12 cellular contexts compared by ENCODE assay signal in genomic region chr10:77041636-77042258, GRCh38.
DNase-seq lines count a peak whose midpoint lies in the region; ATAC-seq and TF ChIP-seq lines count a peak whose summit lies in the region.
"Had no signal": no experiment of that assay in that cellular context is flagged by ENCODE, and none has a peak within 500 bp of the region (broad histone marks: within the 10 kb centered on the region; RNA-seq: fewer than 3 reads in every experiment).

No MANE protein-coding gene starts in this region.

- no peaks in the 10 kb centered on the region for H3K27me3 ChIP-seq in PC-9 (ENCODE audit: insufficient read depth, low read depth)
- H3K27me3 ChIP-seq: upper lobe of left lung had no signal

- H3K4me3 Mint-ChIP-seq in activated CD8-positive, alpha-beta memory T cell treated with anti-CD3 and anti-CD28 coated beads, Interleukin-2, amount 10 ng/mL, durations not matched to agents 7 days and 5 days, result no peak overlapping the region
- peak overlapping the region; percentile 24 to 25 for H3K4me3 Mint-ChIP-seq in activated T-cell treated with anti-CD3 and anti-CD28 coated beads, Interleukin-2, amount 50 U/mL, for 72 hours
- H3K4me3 Mint-ChIP-seq in nephron progenitor cell, result no peak overlapping the region

- ATAC-seq in activated CD8-positive, alpha-beta memory T cell treated with anti-CD3 and anti-CD28 coated beads, Interleukin-2, amount 10 ng/mL, durations not matched to agents 7 days and 5 days, result peak; percentile 27
- ATAC-seq in activated T-cell treated with anti-CD3 and anti-CD28 coated beads, Interleukin-2, amount 50 U/mL, for 72 hours (replicated peaks in 1 of 2), result peak in 1 of 2 donors; percentile 38
- no peak for ATAC-seq in HG02763 (IDR thresholded peaks at IDR 0.05; ENCODE audit: unreplicated experiment)

- no peaks in the 10 kb centered on the region for H3K9me3 Mint-ChIP-seq in activated CD8-positive, alpha-beta memory T cell treated with anti-CD3 and anti-CD28 coated beads, Interleukin-2, amount 10 ng/mL, durations not matched to agents 7 days and 5 days (ENCODE audit: low read depth)
- no peaks in the 10 kb centered on the region for H3K9me3 Mint-ChIP-seq in activated T-cell treated with anti-CD3 and anti-CD28 coated beads, Interleukin-2, amount 50 U/mL, for 72 hours
- H3K9me3 Mint-ChIP-seq in nephron progenitor cell, result no peaks in the 10 kb centered on the region

- DNase-seq in activated CD8-positive, alpha-beta memory T cell treated with anti-CD3 and anti-CD28 coated beads, Interleukin-2, amount 10 ng/mL, durations not matched to agents 7 days and 5 days, result peak; percentile 51
- DNase-seq in activated CD8-positive, alpha-beta memory T cell treated with anti-CD3 and anti-CD28 coated beads, Interleukin-2, amount 50 U/mL, for 4 hours, result no peak
- DNase-seq in NAMALWA (ENCODE audit: low spot score) (peak; percentile 0), nephron progenitor cell (no peak), PC-9 (no peak), midbrain (lab: John Stamatoyannopoulos, UW) (no peak)
- peak in 1 of 2 donors; percentile 2 for DNase-seq in activated T-cell treated with anti-CD3 and anti-CD28 coated beads, Interleukin-2, amount 50 U/mL, for 72 hours
- DNase-seq: NCI-H524 treated with DMSO at 0.1 percent for 48 hours had no signal

- no peak overlapping the region for H2AFZ ChIP-seq in PC-9
- H2AFZ ChIP-seq: hepatocyte had no signal

- intact Hi-C loops in PC-9 (cut with micrococcal nuclease; ENCODE audit: unreplicated experiment), result no loop called here

- POLR2A ChIA-PET in PC-9 (lab: Charles Lee; ENCODE audit: unreplicated experiment), result interaction anchor here (0.7 kb wide), 1 partner anchor 1505 kb away, joined by 11 read pairs; no protein-coding TSS in a partner anchor

- peak overlapping the region; percentile 50 for H3K27ac Mint-ChIP-seq in activated CD8-positive, alpha-beta memory T cell treated with anti-CD3 and anti-CD28 coated beads, Interleukin-2, amount 10 ng/mL, durations not matched to agents 7 days and 5 days
- H3K27ac Mint-ChIP-seq in activated T-cell treated with anti-CD3 and anti-CD28 coated beads, Interleukin-2, amount 50 U/mL, for 72 hours, result peak overlapping the region; percentile 60
- peak overlapping the region; percentile 14 for H3K27ac Mint-ChIP-seq in nephron progenitor cell

- no TSS peak for BruUV-seq in PC-9 (replicated peaks; lab: Mats Ljungman, UMichigan)

- H3K9me3 ChIP-seq in PC-9 (ENCODE audit: insufficient read depth, low read depth), result no peaks in the 10 kb centered on the region
- H3K9me3 ChIP-seq: upper lobe of left lung had no signal

- H4K20me1 ChIP-seq in PC-9 (ENCODE audit: insufficient read depth), result no peaks in the 10 kb centered on the region

- no peak overlapping the region for H3K27ac ChIP-seq in PC-9
- H3K27ac ChIP-seq: coronary artery, hepatocyte, upper lobe of left lung had no signal

- H3K4me1 Mint-ChIP-seq in activated CD8-positive, alpha-beta memory T cell treated with anti-CD3 and anti-CD28 coated beads, Interleukin-2, amount 10 ng/mL, durations not matched to agents 7 days and 5 days, result peaks cover 8% of the 10 kb centered on the region
- peaks cover 10% of the 10 kb centered on the region for H3K4me1 Mint-ChIP-seq in activated T-cell treated with anti-CD3 and anti-CD28 coated beads, Interleukin-2, amount 50 U/mL, for 72 hours (ENCODE audit: low read depth)
- peaks cover 39% of the 10 kb centered on the region for H3K4me1 Mint-ChIP-seq in nephron progenitor cell

- H3K9me2 ChIP-seq in PC-9 (ENCODE audit: insufficient read depth), result no peaks in the 10 kb centered on the region

- no peak overlapping the region for H3K4me2 ChIP-seq in PC-9
- H3K4me2 ChIP-seq: hepatocyte had no signal

- TF ChIP-seq CTCF in nephron progenitor cell (IDR thresholded peaks at IDR 0.05) (no peak), PC-9 (conservative IDR thresholded peaks at IDR 0.05) (no peak)

- H3K36me3 ChIP-seq in PC-9 (ENCODE audit: low read depth), result no peaks in the 10 kb centered on the region
- H3K36me3 ChIP-seq: upper lobe of left lung had no signal

- H3K4me3 ChIP-seq in PC-9, result no peak overlapping the region
- H3K4me3 ChIP-seq: coronary artery, hepatocyte, upper lobe of left lung had no signal

- CTCF ChIA-PET in activated CD8-positive, alpha-beta memory T cell treated with anti-CD3 and anti-CD28 coated beads, Interleukin-2, amount 10 ng/mL, durations not matched to agents 7 days and 5 days (lab: Charles Lee), result interaction anchor here (1.3 kb wide), 1 partner anchor 13 kb away, joined by 3 read pairs; no protein-coding TSS in a partner anchor
- CTCF ChIA-PET in PC-9 (lab: Charles Lee), result no interaction called here

- H3K79me2 ChIP-seq in PC-9 (ENCODE audit: low read depth), result no peaks in the 10 kb centered on the region
- H3K79me2 ChIP-seq: hepatocyte had no signal

- no peaks in the 10 kb centered on the region for H3K36me3 Mint-ChIP-seq in activated CD8-positive, alpha-beta memory T cell treated with anti-CD3 and anti-CD28 coated beads, Interleukin-2, amount 10 ng/mL, durations not matched to agents 7 days and 5 days
- H3K36me3 Mint-ChIP-seq in activated T-cell treated with anti-CD3 and anti-CD28 coated beads, Interleukin-2, amount 50 U/mL, for 72 hours (ENCODE audit: insufficient read depth in 2 of 2), result no peaks in the 10 kb centered on the region
- H3K36me3 Mint-ChIP-seq in nephron progenitor cell (ENCODE audit: low read depth), result no peaks in the 10 kb centered on the region

- no peaks in the 10 kb centered on the region for H3K4me1 ChIP-seq in PC-9 (replicated peaks; ENCODE audit: insufficient read depth)

- peaks cover 4% of the 10 kb centered on the region for H3K27me3 Mint-ChIP-seq in activated CD8-positive, alpha-beta memory T cell treated with anti-CD3 and anti-CD28 coated beads, Interleukin-2, amount 10 ng/mL, durations not matched to agents 7 days and 5 days
- H3K27me3 Mint-ChIP-seq in activated T-cell treated with anti-CD3 and anti-CD28 coated beads, Interleukin-2, amount 50 U/mL, for 72 hours (ENCODE audit: low read depth), result no peaks in the 10 kb centered on the region
- no peaks in the 10 kb centered on the region for H3K27me3 Mint-ChIP-seq in nephron progenitor cell (ENCODE audit: low read depth, poor library complexity)

- H3F3A ChIP-seq in PC-9 (ENCODE audit: insufficient read depth, low read depth), result no peaks in the 10 kb centered on the region

Comparison
In these comparisons a context has a peak if more than half of its experiments do, and no peak if none do; other contexts are left out.
1. DNase-seq: peak in activated CD8-positive, alpha-beta memory T cell treated with anti-CD3 and anti-CD28 coated beads, Interleukin-2, amount 10 ng/mL, durations not matched to agents 7 days and 5 days (single experiment) and NAMALWA (single experiment); none in activated CD8-positive, alpha-beta memory T cell treated with anti-CD3 and anti-CD28 coated beads, Interleukin-2, amount 50 U/mL, for 4 hours (single experiment), nephron progenitor cell (single experiment), PC-9 (0 of 2) and midbrain (single experiment).
2. H3K4me3 Mint-ChIP-seq: peak in activated T-cell treated with anti-CD3 and anti-CD28 coated beads, Interleukin-2, amount 50 U/mL, for 72 hours (2 of 2); none in activated CD8-positive, alpha-beta memory T cell treated with anti-CD3 and anti-CD28 coated beads, Interleukin-2, amount 10 ng/mL, durations not matched to agents 7 days and 5 days (single experiment) and nephron progenitor cell (single experiment).
3. Peak in every context shown above with its lines, with median percentiles within 50 percentile points of each other: H3K27ac Mint-ChIP-seq.